17 cellular contexts compared by ENCODE assay signal in the genomic region with DNA sequence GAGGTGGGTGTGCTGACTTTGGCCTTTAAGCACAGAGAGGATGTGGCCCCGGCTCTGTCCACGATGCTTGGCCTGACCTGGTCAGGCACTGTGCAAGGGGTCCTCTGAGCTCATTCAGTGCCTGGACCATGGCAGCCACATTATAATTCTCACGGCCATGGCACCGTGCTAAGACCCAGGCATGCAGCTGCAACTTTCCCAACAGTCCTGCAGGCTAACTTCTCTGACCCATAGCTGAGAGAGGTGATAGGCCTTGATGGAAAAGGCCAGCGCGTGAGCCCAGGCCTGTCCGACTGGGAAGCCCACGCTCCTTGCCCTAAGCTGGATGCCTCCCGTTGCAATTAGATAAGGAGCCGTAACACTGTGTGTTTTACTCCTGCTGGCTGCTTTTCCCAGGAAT.
DNase-seq lines count a peak whose midpoint lies in the region.
"Had no signal": no experiment of that assay in that cellular context is flagged by ENCODE, and none has a peak within 500 bp of the region (broad histone marks: within the 10 kb centered on the region; RNA-seq: fewer than 3 reads in every experiment).

No MANE protein-coding gene starts in this region.

- DNase-seq in DMS53 (lab: John Stamatoyannopoulos, UW) (peak; percentile 52), DMS53 treated with DMSO at 0.1 percent for 48 hours (lab: John Stamatoyannopoulos, UW; ENCODE audit: unreplicated experiment) (no peak), mesenteric fat pad (ENCODE audit: low spot score) (peak; percentile 57), COLO668 (lab: John Stamatoyannopoulos, UW; ENCODE audit: unreplicated experiment) (no peak)
- DNase-seq in activated CD8-positive, alpha-beta memory T cell treated with anti-CD3 and anti-CD28 coated beads, Interleukin-2, amount 50 U/mL, for 48 hours = no peak
- DNase-seq in activated CD8-positive, alpha-beta memory T cell treated with anti-CD3 and anti-CD28 coated beads for 24 hours = no peak
- DNase-seq: BE2C; CD4-positive, alpha-beta memory T cell; GDM1; HCEC 1CT; NCI-H1436; NCI-H2171; NCI-H446 had no signal

- H3K27ac ChIP-seq in cingulate gyrus (ENCODE audit: low read depth, low read length) (peak overlapping the region; percentile 51), temporal lobe (ENCODE audit: low read depth, low read length) (peak overlapping the region; percentile 66)
- H3K27ac ChIP-seq: 22Rv1, HL-60 had no signal

Comparison
In these comparisons a context has a peak if more than half of its experiments do, and no peak if none do; other contexts are left out.
1. DNase-seq: peak in DMS53 (single experiment) and mesenteric fat pad (single experiment); none in DMS53 treated with DMSO at 0.1 percent for 48 hours (single experiment), activated CD8-positive, alpha-beta memory T cell treated with anti-CD3 and anti-CD28 coated beads, Interleukin-2, amount 50 U/mL, for 48 hours (single experiment), activated CD8-positive, alpha-beta memory T cell treated with anti-CD3 and anti-CD28 coated beads for 24 hours (single experiment) and COLO668 (single experiment).